1 cellular context compared by ENCODE assay signal in the genomic region with DNA sequence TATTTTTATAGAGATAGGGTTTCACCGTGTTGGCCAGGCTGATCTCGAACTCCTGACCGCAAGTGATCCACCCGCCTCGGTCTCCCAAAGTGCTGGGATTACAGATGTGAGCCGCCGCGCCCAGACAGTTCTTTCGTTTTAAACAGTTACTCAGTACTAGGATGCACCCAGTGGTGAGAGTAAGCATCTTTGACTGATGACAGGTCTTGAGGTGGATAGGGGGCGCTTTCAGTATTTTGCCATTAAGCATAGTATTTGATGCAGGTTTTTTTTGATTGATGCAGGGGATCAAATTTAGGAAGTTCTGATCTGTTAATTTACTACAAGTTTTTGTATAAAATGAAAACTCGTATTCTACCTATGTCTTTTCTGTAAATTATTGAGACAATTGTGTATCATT.
TF ChIP-seq lines count a peak whose summit lies in the region.

No MANE protein-coding gene starts in this region.

TF ChIP-seq in WTC11, 78 proteins besides CTCF, POLR2A, EP300 and RAD21 (continued from another document):
- TF ChIP-seq AFF4 (CRISPR knock-in tag; IDR thresholded peaks at IDR 0.05; ENCODE audit: borderline replicate concordance) (no peak), ZSCAN18 (CRISPR knock-in tag; IDR thresholded peaks at IDR 0.05) (no peak), SMAD3 (CRISPR knock-in tag; IDR thresholded peaks at IDR 0.05; ENCODE audit: borderline replicate concordance) (no peak), TCF7 (CRISPR knock-in tag; IDR thresholded peaks at IDR 0.05; ENCODE audit: low read depth) (no peak), HMGA2 (CRISPR knock-in tag; IDR thresholded peaks at IDR 0.05) (no peak), ZNF138 (CRISPR knock-in tag; conservative IDR thresholded peaks at IDR 0.05) (no peak)
